ENCODE assay signal across 1 cellular context in the genomic region with DNA sequence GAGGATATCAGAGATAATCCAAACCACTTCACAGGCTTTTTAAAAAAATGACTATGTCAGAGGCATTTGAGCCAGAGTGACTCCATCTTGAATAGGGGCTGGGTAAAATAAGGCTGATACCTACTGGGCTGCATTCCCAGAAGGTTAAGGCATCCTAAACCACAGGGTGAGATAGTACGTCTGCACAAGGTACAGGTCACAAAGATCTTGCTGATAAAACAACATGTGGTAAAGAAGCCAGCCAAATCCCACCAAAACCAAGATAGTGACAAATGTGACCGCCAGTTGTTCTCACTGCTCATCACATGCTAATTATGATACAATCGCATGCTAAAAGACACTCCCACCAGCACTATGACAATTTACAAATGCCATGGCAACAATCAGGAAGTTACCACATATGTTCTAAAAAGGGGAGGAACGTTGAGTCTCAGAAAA.
TF ChIP-seq lines count a peak whose summit lies in the region.

No MANE protein-coding gene starts in this region.

TF ChIP-seq in K562, 482 proteins besides CTCF, POLR2A, EP300 and RAD21 (continued from another document and continues in another):
- TF ChIP-seq, protein P1, sequence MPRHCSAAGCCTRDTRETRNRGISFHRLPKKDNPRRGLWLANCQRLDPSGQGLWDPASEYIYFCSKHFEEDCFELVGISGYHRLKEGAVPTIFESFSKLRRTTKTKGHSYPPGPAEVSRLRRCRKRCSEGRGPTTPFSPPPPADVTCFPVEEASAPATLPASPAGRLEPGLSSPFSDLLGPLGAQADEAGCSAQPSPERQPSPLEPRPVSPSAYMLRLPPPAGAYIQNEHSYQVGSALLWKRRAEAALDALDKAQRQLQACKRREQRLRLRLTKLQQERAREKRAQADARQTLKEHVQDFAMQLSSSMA (CRISPR knock-in tag; IDR thresholded peaks at IDR 0.05) = no peak
- TF ChIP-seq RUNX1 (IDR thresholded peaks at IDR 0.05; ENCODE audit: low read depth) (no peak), POLR2H (tag; IDR thresholded peaks at IDR 0.05; ENCODE audit: low read depth) (0 out of 2 replicates have a peak, but pooled peaks have one; percentile 33), PTRF (tag; IDR thresholded peaks at IDR 0.05) (peak; percentile 77), CBX2 (IDR thresholded peaks at IDR 0.05; ENCODE audit: insufficient read depth, low read length, poor library complexity, severe bottlenecking) (no peak), ZBTB8A (IDR thresholded peaks at IDR 0.05; ENCODE audit: partially characterized antibody) (no peak), ZNF57 (CRISPR knock-in tag; IDR thresholded peaks at IDR 0.05) (peak; percentile 89), ZNF589 (CRISPR knock-in tag; IDR thresholded peaks at IDR 0.05; ENCODE audit: low read depth) (peak; percentile 89), ZNF444 (CRISPR knock-in tag; IDR thresholded peaks at IDR 0.05) (no peak), NFYB (IDR thresholded peaks at IDR 0.05; ENCODE audit: extremely low read depth, insufficient read length) (no peak), FOXJ2 (tag; IDR thresholded peaks at IDR 0.05) (0 out of 2 replicates have a peak, but pooled peaks have one; percentile 32), ARID1B (IDR thresholded peaks at IDR 0.05) (no peak), CBX5 (IDR thresholded peaks at IDR 0.05; ENCODE audit: borderline replicate concordance, low read depth) (no peak), HNRNPL (IDR thresholded peaks at IDR 0.05; ENCODE audit: low read depth, low read length) (no peak), ZNF134 (CRISPR knock-in tag; conservative IDR thresholded peaks at IDR 0.05) (peak; percentile 72; the same call in 1 of the 2 replicates), HMG20A (CRISPR knock-in tag; conservative IDR thresholded peaks at IDR 0.05) (peak; percentile 50; the same call in 1 of the 2 replicates), POLR2G (IDR thresholded peaks at IDR 0.05; ENCODE audit: low read depth, low read length) (no peak), L3MBTL2 (IDR thresholded peaks at IDR 0.05) (0 out of 2 replicates have a peak, but pooled peaks have one; percentile 23), HIVEP1 (CRISPR knock-in tag; IDR thresholded peaks at IDR 0.05) (peak; percentile 94), SRF (CRISPR knock-in tag; IDR thresholded peaks at IDR 0.05) (peak in 1 of 2 experiments; percentile 44; a peak in 1 of 4 replicates), RFX7 (CRISPR knock-in tag; IDR thresholded peaks at IDR 0.05) (0 out of 2 replicates have a peak, but pooled peaks have one; percentile 58), ZNF324 (CRISPR knock-in tag; IDR thresholded peaks at IDR 0.05) (peak; percentile 61; the same call in 1 of the 2 replicates), KLF10 (CRISPR knock-in tag; IDR thresholded peaks at IDR 0.05) (no peak), TAF7 (tag; IDR thresholded peaks at IDR 0.05) (no peak), CC2D1A (IDR thresholded peaks at IDR 0.05) (no peak), ZNF143 (CRISPR knock-in tag; IDR thresholded peaks at IDR 0.05) (no peak), MAFK (IDR thresholded peaks at IDR 0.05; ENCODE audit: low read length) (no peak), POLR3G (IDR thresholded peaks at IDR 0.05; ENCODE audit: extremely low read depth, insufficient read length, insufficient replicate concordance) (no peak)
- TF ChIP-seq, protein P2, sequence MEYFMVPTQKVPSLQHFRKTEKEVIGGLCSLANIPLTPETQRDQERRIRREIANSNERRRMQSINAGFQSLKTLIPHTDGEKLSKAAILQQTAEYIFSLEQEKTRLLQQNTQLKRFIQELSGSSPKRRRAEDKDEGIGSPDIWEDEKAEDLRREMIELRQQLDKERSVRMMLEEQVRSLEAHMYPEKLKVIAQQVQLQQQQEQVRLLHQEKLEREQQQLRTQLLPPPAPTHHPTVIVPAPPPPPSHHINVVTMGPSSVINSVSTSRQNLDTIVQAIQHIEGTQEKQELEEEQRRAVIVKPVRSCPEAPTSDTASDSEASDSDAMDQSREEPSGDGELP (CRISPR knock-in tag; IDR thresholded peaks at IDR 0.05; ENCODE audit: borderline replicate concordance) = no peak; the same call in 1 of the 2 replicates
- TF ChIP-seq, protein P3, sequence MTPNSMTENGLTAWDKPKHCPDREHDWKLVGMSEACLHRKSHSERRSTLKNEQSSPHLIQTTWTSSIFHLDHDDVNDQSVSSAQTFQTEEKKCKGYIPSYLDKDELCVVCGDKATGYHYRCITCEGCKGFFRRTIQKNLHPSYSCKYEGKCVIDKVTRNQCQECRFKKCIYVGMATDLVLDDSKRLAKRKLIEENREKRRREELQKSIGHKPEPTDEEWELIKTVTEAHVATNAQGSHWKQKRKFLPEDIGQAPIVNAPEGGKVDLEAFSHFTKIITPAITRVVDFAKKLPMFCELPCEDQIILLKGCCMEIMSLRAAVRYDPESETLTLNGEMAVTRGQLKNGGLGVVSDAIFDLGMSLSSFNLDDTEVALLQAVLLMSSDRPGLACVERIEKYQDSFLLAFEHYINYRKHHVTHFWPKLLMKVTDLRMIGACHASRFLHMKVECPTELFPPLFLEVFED (CRISPR knock-in tag; conservative IDR thresholded peaks at IDR 0.05) = peak; percentile 75
- TF ChIP-seq, protein P4, sequence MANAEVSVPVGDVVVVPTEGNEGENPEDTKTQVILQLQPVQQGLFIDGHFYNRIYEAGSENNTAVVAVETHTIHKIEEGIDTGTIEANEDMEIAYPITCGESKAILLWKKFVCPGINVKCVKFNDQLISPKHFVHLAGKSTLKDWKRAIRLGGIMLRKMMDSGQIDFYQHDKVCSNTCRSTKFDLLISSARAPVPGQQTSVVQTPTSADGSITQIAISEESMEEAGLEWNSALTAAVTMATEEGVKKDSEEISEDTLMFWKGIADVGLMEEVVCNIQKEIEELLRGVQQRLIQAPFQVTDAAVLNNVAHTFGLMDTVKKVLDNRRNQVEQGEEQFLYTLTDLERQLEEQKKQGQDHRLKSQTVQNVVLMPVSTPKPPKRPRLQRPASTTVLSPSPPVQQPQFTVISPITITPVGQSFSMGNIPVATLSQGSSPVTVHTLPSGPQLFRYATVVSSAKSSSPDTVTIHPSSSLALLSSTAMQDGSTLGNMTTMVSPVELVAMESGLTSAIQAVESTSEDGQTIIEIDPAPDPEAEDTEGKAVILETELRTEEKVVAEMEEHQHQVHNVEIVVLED (CRISPR knock-in tag; IDR thresholded peaks at IDR 0.05) = peak; percentile 59
- TF ChIP-seq, protein P5, sequence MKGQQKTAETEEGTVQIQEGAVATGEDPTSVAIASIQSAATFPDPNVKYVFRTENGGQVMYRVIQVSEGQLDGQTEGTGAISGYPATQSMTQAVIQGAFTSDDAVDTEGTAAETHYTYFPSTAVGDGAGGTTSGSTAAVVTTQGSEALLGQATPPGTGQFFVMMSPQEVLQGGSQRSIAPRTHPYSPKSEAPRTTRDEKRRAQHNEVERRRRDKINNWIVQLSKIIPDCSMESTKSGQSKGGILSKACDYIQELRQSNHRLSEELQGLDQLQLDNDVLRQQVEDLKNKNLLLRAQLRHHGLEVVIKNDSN (CRISPR knock-in tag; IDR thresholded peaks at IDR 0.05) = no peak
- TF ChIP-seq, protein P6, sequence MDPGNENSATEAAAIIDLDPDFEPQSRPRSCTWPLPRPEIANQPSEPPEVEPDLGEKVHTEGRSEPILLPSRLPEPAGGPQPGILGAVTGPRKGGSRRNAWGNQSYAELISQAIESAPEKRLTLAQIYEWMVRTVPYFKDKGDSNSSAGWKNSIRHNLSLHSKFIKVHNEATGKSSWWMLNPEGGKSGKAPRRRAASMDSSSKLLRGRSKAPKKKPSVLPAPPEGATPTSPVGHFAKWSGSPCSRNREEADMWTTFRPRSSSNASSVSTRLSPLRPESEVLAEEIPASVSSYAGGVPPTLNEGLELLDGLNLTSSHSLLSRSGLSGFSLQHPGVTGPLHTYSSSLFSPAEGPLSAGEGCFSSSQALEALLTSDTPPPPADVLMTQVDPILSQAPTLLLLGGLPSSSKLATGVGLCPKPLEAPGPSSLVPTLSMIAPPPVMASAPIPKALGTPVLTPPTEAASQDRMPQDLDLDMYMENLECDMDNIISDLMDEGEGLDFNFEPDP (CRISPR knock-in tag; IDR thresholded peaks at IDR 0.05) = peak; percentile 76; the same call in 1 of the 2 replicates
- TF ChIP-seq, protein P7, sequence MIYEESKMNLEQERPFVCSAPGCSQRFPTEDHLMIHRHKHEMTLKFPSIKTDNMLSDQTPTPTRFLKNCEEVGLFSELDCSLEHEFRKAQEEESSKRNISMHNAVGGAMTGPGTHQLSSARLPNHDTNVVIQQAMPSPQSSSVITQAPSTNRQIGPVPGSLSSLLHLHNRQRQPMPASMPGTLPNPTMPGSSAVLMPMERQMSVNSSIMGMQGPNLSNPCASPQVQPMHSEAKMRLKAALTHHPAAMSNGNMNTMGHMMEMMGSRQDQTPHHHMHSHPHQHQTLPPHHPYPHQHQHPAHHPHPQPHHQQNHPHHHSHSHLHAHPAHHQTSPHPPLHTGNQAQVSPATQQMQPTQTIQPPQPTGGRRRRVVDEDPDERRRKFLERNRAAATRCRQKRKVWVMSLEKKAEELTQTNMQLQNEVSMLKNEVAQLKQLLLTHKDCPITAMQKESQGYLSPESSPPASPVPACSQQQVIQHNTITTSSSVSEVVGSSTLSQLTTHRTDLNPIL (CRISPR knock-in tag; IDR thresholded peaks at IDR 0.05) = peak; percentile 69; the same call in 1 of the 2 replicates
- TF ChIP-seq, protein P8, sequence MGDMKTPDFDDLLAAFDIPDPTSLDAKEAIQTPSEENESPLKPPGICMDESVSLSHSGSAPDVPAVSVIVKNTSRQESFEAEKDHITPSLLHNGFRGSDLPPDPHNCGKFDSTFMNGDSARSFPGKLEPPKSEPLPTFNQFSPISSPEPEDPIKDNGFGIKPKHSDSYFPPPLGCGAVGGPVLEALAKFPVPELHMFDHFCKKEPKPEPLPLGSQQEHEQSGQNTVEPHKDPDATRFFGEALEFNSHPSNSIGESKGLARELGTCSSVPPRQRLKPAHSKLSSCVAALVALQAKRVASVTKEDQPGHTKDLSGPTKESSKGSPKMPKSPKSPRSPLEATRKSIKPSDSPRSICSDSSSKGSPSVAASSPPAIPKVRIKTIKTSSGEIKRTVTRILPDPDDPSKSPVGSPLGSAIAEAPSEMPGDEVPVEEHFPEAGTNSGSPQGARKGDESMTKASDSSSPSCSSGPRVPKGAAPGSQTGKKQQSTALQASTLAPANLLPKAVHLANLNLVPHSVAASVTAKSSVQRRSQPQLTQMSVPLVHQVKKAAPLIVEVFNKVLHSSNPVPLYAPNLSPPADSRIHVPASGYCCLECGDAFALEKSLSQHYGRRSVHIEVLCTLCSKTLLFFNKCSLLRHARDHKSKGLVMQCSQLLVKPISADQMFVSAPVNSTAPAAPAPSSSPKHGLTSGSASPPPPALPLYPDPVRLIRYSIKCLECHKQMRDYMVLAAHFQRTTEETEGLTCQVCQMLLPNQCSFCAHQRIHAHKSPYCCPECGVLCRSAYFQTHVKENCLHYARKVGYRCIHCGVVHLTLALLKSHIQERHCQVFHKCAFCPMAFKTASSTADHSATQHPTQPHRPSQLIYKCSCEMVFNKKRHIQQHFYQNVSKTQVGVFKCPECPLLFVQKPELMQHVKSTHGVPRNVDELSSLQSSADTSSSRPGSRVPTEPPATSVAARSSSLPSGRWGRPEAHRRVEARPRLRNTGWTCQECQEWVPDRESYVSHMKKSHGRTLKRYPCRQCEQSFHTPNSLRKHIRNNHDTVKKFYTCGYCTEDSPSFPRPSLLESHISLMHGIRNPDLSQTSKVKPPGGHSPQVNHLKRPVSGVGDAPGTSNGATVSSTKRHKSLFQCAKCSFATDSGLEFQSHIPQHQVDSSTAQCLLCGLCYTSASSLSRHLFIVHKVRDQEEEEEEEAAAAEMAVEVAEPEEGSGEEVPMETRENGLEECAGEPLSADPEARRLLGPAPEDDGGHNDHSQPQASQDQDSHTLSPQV (IDR thresholded peaks at IDR 0.05) = peak; percentile 91
- TF ChIP-seq, protein P9, sequence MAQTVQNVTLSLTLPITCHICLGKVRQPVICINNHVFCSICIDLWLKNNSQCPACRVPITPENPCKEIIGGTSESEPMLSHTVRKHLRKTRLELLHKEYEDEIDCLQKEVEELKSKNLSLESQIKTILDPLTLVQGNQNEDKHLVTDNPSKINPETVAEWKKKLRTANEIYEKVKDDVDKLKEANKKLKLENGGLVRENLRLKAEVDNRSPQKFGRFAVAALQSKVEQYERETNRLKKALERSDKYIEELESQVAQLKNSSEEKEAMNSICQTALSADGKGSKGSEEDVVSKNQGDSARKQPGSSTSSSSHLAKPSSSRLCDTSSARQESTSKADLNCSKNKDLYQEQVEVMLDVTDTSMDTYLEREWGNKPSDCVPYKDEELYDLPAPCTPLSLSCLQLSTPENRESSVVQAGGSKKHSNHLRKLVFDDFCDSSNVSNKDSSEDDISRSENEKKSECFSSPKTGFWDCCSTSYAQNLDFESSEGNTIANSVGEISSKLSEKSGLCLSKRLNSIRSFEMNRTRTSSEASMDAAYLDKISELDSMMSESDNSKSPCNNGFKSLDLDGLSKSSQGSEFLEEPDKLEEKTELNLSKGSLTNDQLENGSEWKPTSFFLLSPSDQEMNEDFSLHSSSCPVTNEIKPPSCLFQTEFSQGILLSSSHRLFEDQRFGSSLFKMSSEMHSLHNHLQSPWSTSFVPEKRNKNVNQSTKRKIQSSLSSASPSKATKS (CRISPR knock-in tag; IDR thresholded peaks at IDR 0.05) = peak; percentile 64; the same call in 1 of the 2 replicates
- TF ChIP-seq, protein P10, sequence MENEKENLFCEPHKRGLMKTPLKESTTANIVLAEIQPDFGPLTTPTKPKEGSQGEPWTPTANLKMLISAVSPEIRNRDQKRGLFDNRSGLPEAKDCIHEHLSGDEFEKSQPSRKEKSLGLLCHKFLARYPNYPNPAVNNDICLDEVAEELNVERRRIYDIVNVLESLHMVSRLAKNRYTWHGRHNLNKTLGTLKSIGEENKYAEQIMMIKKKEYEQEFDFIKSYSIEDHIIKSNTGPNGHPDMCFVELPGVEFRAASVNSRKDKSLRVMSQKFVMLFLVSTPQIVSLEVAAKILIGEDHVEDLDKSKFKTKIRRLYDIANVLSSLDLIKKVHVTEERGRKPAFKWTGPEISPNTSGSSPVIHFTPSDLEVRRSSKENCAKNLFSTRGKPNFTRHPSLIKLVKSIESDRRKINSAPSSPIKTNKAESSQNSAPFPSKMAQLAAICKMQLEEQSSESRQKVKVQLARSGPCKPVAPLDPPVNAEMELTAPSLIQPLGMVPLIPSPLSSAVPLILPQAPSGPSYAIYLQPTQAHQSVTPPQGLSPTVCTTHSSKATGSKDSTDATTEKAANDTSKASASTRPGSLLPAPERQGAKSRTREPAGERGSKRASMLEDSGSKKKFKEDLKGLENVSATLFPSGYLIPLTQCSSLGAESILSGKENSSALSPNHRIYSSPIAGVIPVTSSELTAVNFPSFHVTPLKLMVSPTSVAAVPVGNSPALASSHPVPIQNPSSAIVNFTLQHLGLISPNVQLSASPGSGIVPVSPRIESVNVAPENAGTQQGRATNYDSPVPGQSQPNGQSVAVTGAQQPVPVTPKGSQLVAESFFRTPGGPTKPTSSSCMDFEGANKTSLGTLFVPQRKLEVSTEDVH (IDR thresholded peaks at IDR 0.05; ENCODE audit: low read depth, partially characterized antibody) = no peak
- TF ChIP-seq, protein P11, sequence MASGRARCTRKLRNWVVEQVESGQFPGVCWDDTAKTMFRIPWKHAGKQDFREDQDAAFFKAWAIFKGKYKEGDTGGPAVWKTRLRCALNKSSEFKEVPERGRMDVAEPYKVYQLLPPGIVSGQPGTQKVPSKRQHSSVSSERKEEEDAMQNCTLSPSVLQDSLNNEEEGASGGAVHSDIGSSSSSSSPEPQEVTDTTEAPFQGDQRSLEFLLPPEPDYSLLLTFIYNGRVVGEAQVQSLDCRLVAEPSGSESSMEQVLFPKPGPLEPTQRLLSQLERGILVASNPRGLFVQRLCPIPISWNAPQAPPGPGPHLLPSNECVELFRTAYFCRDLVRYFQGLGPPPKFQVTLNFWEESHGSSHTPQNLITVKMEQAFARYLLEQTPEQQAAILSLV (tag; IDR thresholded peaks at IDR 0.05) = peak; percentile 62; the same call in 1 of the 2 replicates
